10 cellular contexts compared by ENCODE assay signal in the genomic region with DNA sequence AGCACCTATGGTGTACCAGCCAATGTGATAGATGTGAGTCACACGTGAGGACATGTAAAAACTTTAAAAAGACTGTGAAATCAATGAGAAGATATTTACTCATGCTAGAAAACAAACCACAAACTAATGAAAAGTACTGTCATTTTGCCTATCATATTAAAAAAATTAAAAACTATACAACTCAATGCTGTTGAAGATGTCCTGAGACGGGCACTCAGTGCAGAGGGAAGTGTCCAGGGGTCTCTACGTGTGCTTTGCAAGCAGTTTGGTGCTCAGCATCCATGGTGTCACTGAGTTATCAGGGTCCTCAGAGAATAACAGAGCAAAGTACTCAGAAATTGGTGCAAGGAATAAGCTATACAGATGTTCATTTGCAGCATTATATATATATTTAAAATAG.
"Had no signal": no experiment of that assay in that cellular context is flagged by ENCODE, and none has a peak within 500 bp of the region (broad histone marks: within the 10 kb centered on the region; RNA-seq: fewer than 3 reads in every experiment).

No MANE protein-coding gene starts in this region.

- H3K36me3 ChIP-seq: HAP-1 had no signal

- H3K4me3 ChIP-seq: GM23248, GM23338, HAP-1 had no signal

- H2AFZ ChIP-seq: GM23248, GM23338 had no signal

- H3K9ac ChIP-seq: GM23248 had no signal

- H3K4me2 ChIP-seq: GM23338 had no signal

- H3K27ac ChIP-seq: GM23248 had no signal

- DNase-seq: GM23248, GOT3, H9, HCEC 1CT, HFFc6 had no signal

- ATAC-seq: GM23338, HCT116 had no signal

- H3K4me1 ChIP-seq: HAP-1 had no signal

- FAIRE-seq: H1, H54 had no signal
